1 cellular context compared by ENCODE assay signal in the genomic region with DNA sequence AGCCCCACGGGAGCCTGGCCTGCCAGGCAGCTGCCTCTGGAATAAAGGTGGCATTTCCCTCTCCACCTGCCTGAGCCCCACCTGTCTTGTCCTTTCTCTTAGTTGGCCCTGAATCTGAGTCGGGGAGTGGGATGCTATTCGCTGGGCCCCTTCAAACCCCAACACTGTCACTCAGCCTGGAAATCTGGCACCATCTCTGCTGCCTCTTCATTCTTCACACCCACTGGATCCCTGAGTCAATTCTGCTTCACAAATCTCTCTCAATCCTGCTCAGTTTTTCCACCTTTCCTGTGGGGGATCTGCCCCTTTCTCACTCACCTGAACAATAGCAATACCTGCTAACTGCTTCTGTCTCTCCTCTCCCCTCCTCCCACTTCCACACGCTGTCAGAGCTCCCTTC.
TF ChIP-seq lines count a peak whose summit lies in the region.

No MANE protein-coding gene starts in this region.

TF ChIP-seq in H1, 55 proteins besides CTCF, POLR2A, EP300 and RAD21:
- no peak for TF ChIP-seq ZNF274 (IDR thresholded peaks at IDR 0.05; ENCODE audit: borderline replicate concordance, extremely low read depth, low read length)
- TF ChIP-seq USF2 (IDR thresholded peaks at IDR 0.05; ENCODE audit: low read length): no peak
- TF ChIP-seq TEAD4 (IDR thresholded peaks at IDR 0.05; ENCODE audit: low read depth, low read length): no peak
- TF ChIP-seq GTF2F1 (IDR thresholded peaks at IDR 0.05; ENCODE audit: borderline replicate concordance, low read depth, low read length): no peak
- no peak for TF ChIP-seq HDAC6 (IDR thresholded peaks at IDR 0.05; ENCODE audit: low read depth, low read length)
- TF ChIP-seq FOSL1 (IDR thresholded peaks at IDR 0.05; ENCODE audit: insufficient read depth, low read depth, low read length): no peak
- no peak for TF ChIP-seq SAP30 (IDR thresholded peaks at IDR 0.05; ENCODE audit: insufficient read depth, insufficient replicate concordance, low read length)
- TF ChIP-seq, protein P1, sequence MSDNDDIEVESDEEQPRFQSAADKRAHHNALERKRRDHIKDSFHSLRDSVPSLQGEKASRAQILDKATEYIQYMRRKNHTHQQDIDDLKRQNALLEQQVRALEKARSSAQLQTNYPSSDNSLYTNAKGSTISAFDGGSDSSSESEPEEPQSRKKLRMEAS (IDR thresholded peaks at IDR 0.05): no peak
- TF ChIP-seq CHD7 (IDR thresholded peaks at IDR 0.05; ENCODE audit: insufficient replicate concordance, low read length): no peak
- TF ChIP-seq EGR1 (IDR thresholded peaks at IDR 0.05; ENCODE audit: borderline replicate concordance, low read depth, low read length): no peak
- no peak for TF ChIP-seq ATF3 (IDR thresholded peaks at IDR 0.05; ENCODE audit: insufficient read depth, low read depth, low read length)
- no peak for TF ChIP-seq CTBP2 (IDR thresholded peaks at IDR 0.05; ENCODE audit: borderline replicate concordance, insufficient read depth, insufficient read length, low read length)
- TF ChIP-seq JUN (IDR thresholded peaks at IDR 0.05; ENCODE audit: low read depth, low read length): no peak
- TF ChIP-seq CREB1 (IDR thresholded peaks at IDR 0.05): no peak
